1 cellular context compared by ENCODE assay signal in genomic region chr5:179238628-179238970, GRCh38.
TF ChIP-seq lines count a peak whose summit lies in the region.

No MANE protein-coding gene starts in this region.

TF ChIP-seq in WTC11, 78 proteins besides CTCF, POLR2A, EP300 and RAD21 (continued from another document):
- TF ChIP-seq, protein P1, sequence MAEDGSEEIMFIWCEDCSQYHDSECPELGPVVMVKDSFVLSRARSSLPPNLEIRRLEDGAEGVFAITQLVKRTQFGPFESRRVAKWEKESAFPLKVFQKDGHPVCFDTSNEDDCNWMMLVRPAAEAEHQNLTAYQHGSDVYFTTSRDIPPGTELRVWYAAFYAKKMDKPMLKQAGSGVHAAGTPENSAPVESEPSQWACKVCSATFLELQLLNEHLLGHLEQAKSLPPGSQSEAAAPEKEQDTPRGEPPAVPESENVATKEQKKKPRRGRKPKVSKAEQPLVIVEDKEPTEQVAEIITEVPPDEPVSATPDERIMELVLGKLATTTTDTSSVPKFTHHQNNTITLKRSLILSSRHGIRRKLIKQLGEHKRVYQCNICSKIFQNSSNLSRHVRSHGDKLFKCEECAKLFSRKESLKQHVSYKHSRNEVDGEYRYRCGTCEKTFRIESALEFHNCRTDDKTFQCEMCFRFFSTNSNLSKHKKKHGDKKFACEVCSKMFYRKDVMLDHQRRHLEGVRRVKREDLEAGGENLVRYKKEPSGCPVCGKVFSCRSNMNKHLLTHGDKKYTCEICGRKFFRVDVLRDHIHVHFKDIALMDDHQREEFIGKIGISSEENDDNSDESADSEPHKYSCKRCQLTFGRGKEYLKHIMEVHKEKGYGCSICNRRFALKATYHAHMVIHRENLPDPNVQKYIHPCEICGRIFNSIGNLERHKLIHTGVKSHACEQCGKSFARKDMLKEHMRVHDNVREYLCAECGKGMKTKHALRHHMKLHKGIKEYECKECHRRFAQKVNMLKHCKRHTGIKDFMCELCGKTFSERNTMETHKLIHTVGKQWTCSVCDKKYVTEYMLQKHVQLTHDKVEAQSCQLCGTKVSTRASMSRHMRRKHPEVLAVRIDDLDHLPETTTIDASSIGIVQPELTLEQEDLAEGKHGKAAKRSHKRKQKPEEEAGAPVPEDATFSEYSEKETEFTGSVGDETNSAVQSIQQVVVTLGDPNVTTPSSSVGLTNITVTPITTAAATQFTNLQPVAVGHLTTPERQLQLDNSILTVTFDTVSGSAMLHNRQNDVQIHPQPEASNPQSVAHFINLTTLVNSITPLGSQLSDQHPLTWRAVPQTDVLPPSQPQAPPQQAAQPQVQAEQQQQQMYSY (CRISPR knock-in tag; IDR thresholded peaks at IDR 0.05): no peak
- TF ChIP-seq NR3C1 (CRISPR knock-in tag; conservative IDR thresholded peaks at IDR 0.05; ENCODE audit: low read depth): no peak
- TF ChIP-seq ATF2 (CRISPR knock-in tag; IDR thresholded peaks at IDR 0.05; ENCODE audit: borderline replicate concordance, low read depth): no peak
